29 cellular contexts compared by ENCODE assay signal in genomic region chr6:166508726-166509125, GRCh38.
"Had no signal": no experiment of that assay in that cellular context is flagged by ENCODE, and none has a peak within 500 bp of the region (broad histone marks: within the 10 kb centered on the region; RNA-seq: fewer than 3 reads in every experiment).

No MANE protein-coding gene starts in this region.

- DNase-seq: activated B cell treated with CpG ODN at 0.5 μM for 24 hours; activated CD4-positive, alpha-beta memory T cell treated with anti-CD3 and anti-CD28 coated beads, Interleukin-2, amount 10 ng/mL, durations not matched to agents 7 days and 5 days; activated CD4-positive, alpha-beta T cell treated with anti-CD3 and anti-CD28 coated beads for 36 hours; activated CD4-positive, alpha-beta T cell treated with anti-CD3 and anti-CD28 coated beads for 48 hours; activated CD4-positive, alpha-beta T cell treated with anti-CD3 and anti-CD28 coated beads, Interleukin-2, amount 10 ng/mL, durations not matched to agents 7 days and 5 days; activated CD4-positive, alpha-beta T cell treated with anti-CD3 and anti-CD28 coated beads, Interleukin-2, amount 50 U/mL, for 48 hours; activated CD4-positive, CD25-positive, alpha-beta regulatory T cell treated with anti-CD3 and anti-CD28 coated beads, Interleukin-2, amount 50 U/mL, for 72 hours; activated CD8-positive, alpha-beta memory T cell treated with anti-CD3 and anti-CD28 coated beads for 24 hours; activated CD8-positive, alpha-beta memory T cell treated with anti-CD3 and anti-CD28 coated beads, Interleukin-2, amount 10 ng/mL, durations not matched to agents 7 days and 5 days; activated CD8-positive, alpha-beta memory T cell treated with anti-CD3 and anti-CD28 coated beads, Interleukin-2, amount 50 U/mL, for 48 hours; activated CD8-positive, alpha-beta T cell treated with anti-CD3 and anti-CD28 coated beads, Interleukin-2, amount 10 ng/mL, durations not matched to agents 7 days and 5 days; activated effector memory CD4-positive, alpha-beta T cell treated with Interleukin-2 at 50 U/mL for 16 hours; activated gamma-delta T cell; activated naive CD4-positive, alpha-beta T cell treated with anti-CD3 and anti-CD28 coated beads, Interleukin-2, amount 10 ng/mL, durations not matched to agents 7 days and 5 days; activated naive CD4-positive, alpha-beta T cell treated with Interleukin-2 at 50 U/mL for 16 hours; activated naive CD8-positive, alpha-beta T cell treated with anti-CD3 and anti-CD28 coated beads for 36 hours; activated T-cell treated with anti-CD3 and anti-CD28 coated beads, Interleukin-2, amount 50 U/mL, for 24 hours; activated T-cell treated with anti-CD3 and anti-CD28 coated beads, Interleukin-2, amount 50 U/mL, for 48 hours; adrenal gland; amniotic stem cell; aorta; body of pancreas; brain microvascular endothelial cell; SW 1271; T-helper 1 cell; T-helper 2 cell; T-helper 9 cell had no signal

- H3K9me3 ChIP-seq: adrenal gland, body of pancreas, breast epithelium had no signal

- ATAC-seq: activated CD4-positive, alpha-beta T cell treated with anti-CD3 and anti-CD28 coated beads for 36 hours; activated CD8-positive, alpha-beta memory T cell treated with anti-CD3 and anti-CD28 coated beads, Interleukin-2, amount 10 ng/mL, durations not matched to agents 7 days and 5 days; activated CD8-positive, alpha-beta T cell treated with anti-CD3 and anti-CD28 coated beads, Interleukin-2, amount 10 ng/mL, durations not matched to agents 7 days and 5 days; body of pancreas had no signal

- H3K27ac ChIP-seq: adrenal gland, body of pancreas, brain microvascular endothelial cell, breast epithelium, VCaP had no signal

- H3K4me1 ChIP-seq: adrenal gland, body of pancreas, breast epithelium had no signal

- H3K4me3 ChIP-seq: adrenal gland, body of pancreas, breast epithelium had no signal

- H3K36me3 ChIP-seq: adrenal gland, brain microvascular endothelial cell, breast epithelium had no signal

- H3K27me3 ChIP-seq: adrenal gland, body of pancreas, brain microvascular endothelial cell, breast epithelium had no signal
